In the genomic region with DNA sequence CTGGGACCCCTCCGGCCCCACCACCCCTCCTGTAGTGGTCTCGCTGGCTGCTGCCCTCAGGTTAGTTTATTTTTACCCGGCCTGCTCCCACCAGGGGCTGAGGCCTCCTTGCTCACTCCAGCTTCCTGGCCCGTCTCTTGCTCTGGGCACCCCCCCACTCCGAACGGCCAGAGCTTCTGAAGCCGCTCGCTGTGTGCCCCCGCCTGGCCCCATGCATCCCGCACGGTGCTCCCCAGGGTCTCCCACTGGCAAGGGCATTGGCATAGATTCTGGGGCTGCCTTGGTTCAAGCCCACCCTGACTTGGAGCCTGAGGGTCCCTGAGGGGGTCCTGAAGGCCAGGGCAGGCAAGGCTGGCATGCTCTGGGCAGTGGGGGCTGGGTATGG, we compare ENCODE assay signal across 13 cellular contexts.
DNase-seq lines count a peak whose midpoint lies in the region; ATAC-seq and TF ChIP-seq lines count a peak whose summit lies in the region.
"Had no signal": no experiment of that assay in that cellular context is flagged by ENCODE, and none has a peak within 500 bp of the region (broad histone marks: within the 10 kb centered on the region; RNA-seq: fewer than 3 reads in every experiment).

No MANE protein-coding gene starts in this region.

- H3K27me3 Mint-ChIP-seq in activated CD4-positive, alpha-beta T cell treated with anti-CD3 and anti-CD28 coated beads, Interleukin-2, amount 10 ng/mL, durations not matched to agents 7 days and 5 days: no peaks in the 10 kb centered on the region
- H3K27me3 Mint-ChIP-seq: CD4-positive, alpha-beta T cell had no signal

- ATAC-seq in left lung (no peak), HG03439 (IDR thresholded peaks at IDR 0.05; ENCODE audit: unreplicated experiment) (no peak), GM21423 (IDR thresholded peaks at IDR 0.05; ENCODE audit: unreplicated experiment) (no peak), GM21381 (IDR thresholded peaks at IDR 0.05; ENCODE audit: unreplicated experiment) (no peak)
- ATAC-seq: activated T-cell treated with anti-CD3 and anti-CD28 coated beads, Interleukin-2, amount 50 U/mL, for 4 hours had no signal

- no peak for DNase-seq in activated CD4-positive, alpha-beta T cell treated with anti-CD3 and anti-CD28 coated beads, Interleukin-2, amount 10 ng/mL, durations not matched to agents 7 days and 5 days
- DNase-seq in activated CD4-positive, alpha-beta T cell treated with anti-CD3 and anti-CD28 coated beads, Interleukin-2, amount 50 U/mL, for 4 hours: no peak
- no peak for DNase-seq in RWPE1 (ENCODE audit: low spot score)
- DNase-seq in left lung: peak; percentile 30 to 51
- DNase-seq: activated T-cell treated with anti-CD3 and anti-CD28 coated beads, Interleukin-2, amount 50 U/mL, for 4 hours; amygdala; EL; NCI-H526 treated with DMSO at 0.1 percent for 48 hours had no signal

- no peak overlapping the region for H3K4me3 Mint-ChIP-seq in activated CD4-positive, alpha-beta T cell treated with anti-CD3 and anti-CD28 coated beads, Interleukin-2, amount 10 ng/mL, durations not matched to agents 7 days and 5 days

- no peaks in the 10 kb centered on the region for H3K9me3 Mint-ChIP-seq in activated CD4-positive, alpha-beta T cell treated with anti-CD3 and anti-CD28 coated beads, Interleukin-2, amount 10 ng/mL, durations not matched to agents 7 days and 5 days
- H3K9me3 Mint-ChIP-seq: activated T-cell treated with anti-CD3 and anti-CD28 coated beads, Interleukin-2, amount 50 U/mL, for 4 hours; CD4-positive, alpha-beta T cell had no signal

- H3K4me1 ChIP-seq in left lung (peaks cover 34 to 84% of the 10 kb centered on the region in 2 donors), skeletal muscle satellite cell (ENCODE audit: control insufficient read depth, insufficient read depth, low read length) (peaks cover 62% of the 10 kb centered on the region)

- H3K27ac ChIP-seq in RWPE1: peak overlapping the region; percentile 100
- no peak overlapping the region for H3K27ac ChIP-seq in left lung

- CTCF ChIA-PET in activated CD4-positive, alpha-beta T cell treated with anti-CD3 and anti-CD28 coated beads, Interleukin-2, amount 10 ng/mL, durations not matched to agents 7 days and 5 days (lab: Charles Lee): interaction anchor here (0.8 to 1.6 kb wide), 3 partner anchors 22 to 156 kb away, joined by 3 to 4 read pairs (median 4); no protein-coding TSS in a partner anchor
- CTCF ChIA-PET in RWPE1 (lab: Yijun Ruan, JAX): no interaction called here

- H3K36me3 ChIP-seq in left lung (peaks cover 0 to 11% of the 10 kb centered on the region in 2 donors), skeletal muscle satellite cell (ENCODE audit: insufficient read depth, low read length) (peaks cover 14% of the 10 kb centered on the region)

- H3K9ac ChIP-seq in skeletal muscle satellite cell (ENCODE audit: low read depth, low read length): peak overlapping the region; percentile 20

- H3K27me3 ChIP-seq in left lung (no peaks in the 10 kb centered on the region), skeletal muscle satellite cell (ENCODE audit: control insufficient read depth, insufficient read depth, low read length) (no peaks in the 10 kb centered on the region)

- H3K4me1 Mint-ChIP-seq in activated CD4-positive, alpha-beta T cell treated with anti-CD3 and anti-CD28 coated beads, Interleukin-2, amount 10 ng/mL, durations not matched to agents 7 days and 5 days: peaks cover 73% of the 10 kb centered on the region

- intact Hi-C loops in left lung (cut with DNase I): loop anchor here in 1 of 2 donors (10.0 kb wide), 1 partner anchor 98 kb away; no protein-coding TSS in a partner anchor

- H3K4me2 ChIP-seq in skeletal muscle satellite cell (ENCODE audit: low read length): no peak overlapping the region

- H3K36me3 Mint-ChIP-seq in activated CD4-positive, alpha-beta T cell treated with anti-CD3 and anti-CD28 coated beads, Interleukin-2, amount 10 ng/mL, durations not matched to agents 7 days and 5 days (ENCODE audit: low read depth): no peaks in the 10 kb centered on the region

- POLR2A ChIA-PET in activated CD4-positive, alpha-beta T cell treated with anti-CD3 and anti-CD28 coated beads, Interleukin-2, amount 10 ng/mL, durations not matched to agents 7 days and 5 days (lab: Charles Lee): interaction anchor here (0.6 kb wide), 1 partner anchor 139 kb away, joined by 3 read pairs; no protein-coding TSS in a partner anchor
- POLR2A ChIA-PET in RWPE1 (lab: Yijun Ruan, JAX; ENCODE audit: low non-redundant PET): no interaction called here

- TF ChIP-seq CTCF in RWPE1 (conservative IDR thresholded peaks at IDR 0.05; ENCODE audit: low read depth) (no peak), left lung (IDR thresholded peaks at IDR 0.05) (no peak)

- H3K4me3 ChIP-seq in left lung (no peak overlapping the region), skeletal muscle satellite cell (ENCODE audit: low read length) (no peak overlapping the region)

- peak overlapping the region; percentile 50 for H3K27ac Mint-ChIP-seq in activated CD4-positive, alpha-beta T cell treated with anti-CD3 and anti-CD28 coated beads, Interleukin-2, amount 10 ng/mL, durations not matched to agents 7 days and 5 days

- H3K9me3 ChIP-seq in left lung (no peaks in the 10 kb centered on the region), skeletal muscle satellite cell (replicated peaks; ENCODE audit: low read length) (no peaks in the 10 kb centered on the region)

Comparison
In these comparisons a context has a peak if more than half of its experiments do, and no peak if none do; other contexts are left out.
1. DNase-seq: peak in left lung (2 of 2); none in activated CD4-positive, alpha-beta T cell treated with anti-CD3 and anti-CD28 coated beads, Interleukin-2, amount 10 ng/mL, durations not matched to agents 7 days and 5 days (single experiment), activated CD4-positive, alpha-beta T cell treated with anti-CD3 and anti-CD28 coated beads, Interleukin-2, amount 50 U/mL, for 4 hours (0 of 2) and RWPE1 (single experiment).